ENCODE assay signal across 4 cellular contexts in genomic region chr2:130511704-130512454, GRCh38. TPM values are rescaled to one million over a fixed set of nuclear protein-coding genes. Genes with fewer than 3 reads are reported as not detected.
"Had no signal": no experiment of that assay in that cellular context is flagged by ENCODE, and none has a peak within 500 bp of the region (broad histone marks: within the 10 kb centered on the region; RNA-seq: fewer than 3 reads in every experiment).

No MANE protein-coding gene starts in this region.

RNA-seq across cellular contexts. Expression of gene POTEI, which starts 2.8 kb away (rescaled TPM):
- total RNA-seq: Right ventricle myocardium superior, SJSA1 had no signal
- polyA plus RNA-seq: IgD-negative memory B cell had no signal

RNA-seq across cellular contexts. Expression of gene CFC1B, which starts 9.1 kb away (rescaled TPM):
- total RNA-seq: HT1080, Right ventricle myocardium superior, SJSA1 had no signal
- polyA plus RNA-seq: IgD-negative memory B cell had no signal
